In the genomic region with DNA sequence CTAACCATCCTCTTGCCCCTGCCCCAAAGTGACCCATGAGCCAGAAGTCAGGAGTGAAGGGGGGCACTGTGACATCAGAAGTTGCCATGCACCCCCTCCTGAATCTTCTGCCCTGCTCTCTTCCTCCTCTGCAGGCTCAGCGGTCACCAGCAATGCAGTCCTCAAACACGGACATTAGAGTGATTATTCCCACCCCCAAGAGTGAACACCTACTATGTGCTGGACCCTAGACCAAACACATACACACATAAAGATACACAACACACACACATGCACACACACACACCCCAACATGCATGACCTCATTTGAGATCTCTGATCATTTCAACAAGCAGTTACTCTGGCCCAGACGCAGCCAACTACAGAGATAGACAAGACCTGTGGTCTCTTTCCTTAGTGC, we compare ENCODE assay signal across 1 cellular context.
A peak's percentile ranks its signal among the peaks of the same experiment; 100 is the strongest.
TF ChIP-seq lines count a peak whose summit lies in the region.

Gene CDRT4, minus strand, starts transcription at position 30 of the 400 bp plus-strand sequence. CDS start 27,383 bp downstream, outside the sequence.

TF ChIP-seq in HepG2, 621 proteins besides CTCF, POLR2A, EP300 and RAD21:
- TF ChIP-seq TGIF2 (CRISPR knock-in tag; IDR thresholded peaks at IDR 0.05) (no peak), ZKSCAN1 (IDR thresholded peaks at IDR 0.05; ENCODE audit: low read length) (peak; percentile 60; the same call in 1 of the 2 replicates)
TF ChIP-seq in HepG2: peak in this region for 1.
